ENCODE assay signal across 9 cellular contexts in genomic region chr14:92692822-92693226, GRCh38. TPM values are rescaled to one million over a fixed set of nuclear protein-coding genes. Genes with fewer than 3 reads are reported as not detected.
DNase-seq lines count a peak whose midpoint lies in the region; ATAC-seq and TF ChIP-seq lines count a peak whose summit lies in the region.
"Had no signal": no experiment of that assay in that cellular context is flagged by ENCODE, and none has a peak within 500 bp of the region (broad histone marks: within the 10 kb centered on the region; RNA-seq: fewer than 3 reads in every experiment).

No MANE protein-coding gene starts in this region.

- ATAC-seq in PC-3 (peak; percentile 14), right cardiac atrium (peak; percentile 42 to 57), HG03439 (IDR thresholded peaks at IDR 0.05; ENCODE audit: unreplicated experiment) (no peak), HG03457 (IDR thresholded peaks at IDR 0.05; ENCODE audit: unreplicated experiment) (no peak), HG02885 (IDR thresholded peaks at IDR 0.05; ENCODE audit: poor library complexity, unreplicated experiment) (no peak)

- H3K4me3 ChIP-seq in PC-3 (ENCODE audit: low read length) (no peak overlapping the region), right cardiac atrium (ENCODE audit: low read length) (no peak overlapping the region)
- H3K4me3 ChIP-seq: skin epidermis had no signal

- H3K4me2 ChIP-seq in PC-3 (ENCODE audit: low read length), result 0 out of 2 replicates have a peak overlapping the region, but pooled peaks have one; percentile 8

- H3K9me3 ChIP-seq in PC-3 (ENCODE audit: low read length) (no peaks in the 10 kb centered on the region), right cardiac atrium (ENCODE audit: control insufficient read depth, low read length) (no peaks in the 10 kb centered on the region)

- no peaks in the 10 kb centered on the region for H3K79me2 ChIP-seq in PC-3 (ENCODE audit: low read length)

- DNase-seq in stimulated activated CD4-positive, alpha-beta T cell treated with anti-CD3 and anti-CD28 coated beads, Interleukin-15, amount 100 ng/mL, for 24 hours, result peak; percentile 36
- no peak for DNase-seq in stimulated activated CD4-positive, alpha-beta T cell treated with anti-CD3 and anti-CD28 coated beads, Interleukin-4, amount 100 ng/mL, for 1 hour
- DNase-seq in PC-3 (peak; percentile 60), right cardiac atrium (peak; percentile 75 to 91 (median 90)), AG20443 (ENCODE audit: low spot score) (no peak)

- 10% methylated on average over 2 of the region's 2 CpGs for WGBS in right cardiac atrium

- H2AFZ ChIP-seq in PC-3 (ENCODE audit: low read length), result no peak overlapping the region

- no peaks in the 10 kb centered on the region for H3K9me2 ChIP-seq in PC-3 (replicated peaks; ENCODE audit: low read length)

- H3K4me1 ChIP-seq in PC-3 (ENCODE audit: insufficient read depth, low read length) (peaks cover 28% of the 10 kb centered on the region), right cardiac atrium (ENCODE audit: control insufficient read depth, insufficient read depth, low read length) (peaks cover 9% of the 10 kb centered on the region)

- no TSS peak for BruUV-seq in PC-3 (replicated peaks; lab: Mats Ljungman, UMichigan)

- no peaks in the 10 kb centered on the region for H4K20me1 ChIP-seq in PC-3 (ENCODE audit: low read length)

- H3K27me3 ChIP-seq in PC-3 (ENCODE audit: low read length), result no peaks in the 10 kb centered on the region
- no peaks in the 10 kb centered on the region for H3K27me3 ChIP-seq in right cardiac atrium (ENCODE audit: control insufficient read depth, insufficient read depth)

- CTCF ChIA-PET in PC-3 (lab: Charles Lee), result interaction anchor here (0.5 to 0.6 kb wide), 2 partner anchors 107 to 539 kb away, joined by 3 read pairs; no protein-coding TSS in a partner anchor

- H3K9ac ChIP-seq in PC-3 (ENCODE audit: low read length), result no peak overlapping the region

- H3F3A ChIP-seq in PC-3 (ENCODE audit: low read length, unreplicated experiment), result no peaks in the 10 kb centered on the region

- POLR2A ChIA-PET in PC-3 (lab: Charles Lee; ENCODE audit: unreplicated experiment), result interaction anchor here (0.6 kb wide), 1 partner anchor 309 kb away, joined by 3 read pairs; no protein-coding TSS in a partner anchor

- no peak overlapping the region for H3K27ac ChIP-seq in PC-3 (ENCODE audit: low read length)
- peak overlapping the region; percentile 4 for H3K27ac ChIP-seq in right cardiac atrium (ENCODE audit: low read length)

- intact Hi-C loops in PC-3 (cut with micrococcal nuclease), result no loop called here
- intact Hi-C loops in right cardiac atrium (cut with DNase I), result no loop called here

- H3K36me3 ChIP-seq in PC-3 (ENCODE audit: low read depth, low read length), result no peaks in the 10 kb centered on the region

- TF ChIP-seq CTCF in PC-3 (conservative IDR thresholded peaks at IDR 0.05; ENCODE audit: low read depth, low read length), result no peak

RNA-seq across cellular contexts. Expression of gene LGMN, which starts 55.6 kb away (rescaled TPM):
- total RNA-seq in PC-3 (2014; rRNA removed) (44.5 and 46.8 TPM in 2 replicates), right cardiac atrium (10 to 100 TPM; 71.9 to 92.5 (median 89.2) TPM)
- polyA plus RNA-seq in right cardiac atrium, result 56.2 TPM

Comparison
In these comparisons a context has a peak if more than half of its experiments do, and no peak if none do; other contexts are left out.
1. DNase-seq: peak in stimulated activated CD4-positive, alpha-beta T cell treated with anti-CD3 and anti-CD28 coated beads, Interleukin-15, amount 100 ng/mL, for 24 hours (single experiment), PC-3 (single experiment) and right cardiac atrium (3 of 3); none in stimulated activated CD4-positive, alpha-beta T cell treated with anti-CD3 and anti-CD28 coated beads, Interleukin-4, amount 100 ng/mL, for 1 hour (single experiment) and AG20443 (single experiment).
2. ATAC-seq: peak in PC-3 (single experiment) and right cardiac atrium (2 of 2); none in HG03439 (single experiment), HG03457 (single experiment) and HG02885 (single experiment).